Comparison of ENCODE assay signal across 28 cellular contexts in genomic region chr10:119776536-119776935, GRCh38. TPM values are rescaled to one million over a fixed set of nuclear protein-coding genes. Genes with fewer than 3 reads are reported as not detected.
DNase-seq lines count a peak whose midpoint lies in the region; TF ChIP-seq lines count a peak whose summit lies in the region.
"Had no signal": no experiment of that assay in that cellular context is flagged by ENCODE, and none has a peak within 500 bp of the region (broad histone marks: within the 10 kb centered on the region; RNA-seq: fewer than 3 reads in every experiment).

No MANE protein-coding gene starts in this region.

- no peaks in the 10 kb centered on the region for H3K36me3 ChIP-seq in mesenchymal stem cell (ENCODE audit: control insufficient read depth in 1 of 2, insufficient read depth in 2 of 2, low read depth in 1 of 2, low read length in 2 of 2)
- H3K36me3 ChIP-seq: ascending aorta, SJCRH30, tibial artery, WERI-Rb-1 had no signal

- peaks cover 6% of the 10 kb centered on the region for H3K79me1 ChIP-seq in mesenchymal stem cell (replicated peaks; ENCODE audit: low read length, poor library complexity, severe bottlenecking)

- no peak overlapping the region for H4K91ac ChIP-seq in mesenchymal stem cell (ENCODE audit: low read length)

- H3K9me3 ChIP-seq in mesenchymal stem cell (ENCODE audit: control insufficient read depth, low read length) = no peaks in the 10 kb centered on the region
- H3K9me3 ChIP-seq: ascending aorta, SJCRH30, tibial artery had no signal

- H3K4me1 ChIP-seq in mesenchymal stem cell (ENCODE audit: control insufficient read depth, insufficient read depth, low read depth, low read length) = peaks cover 1% of the 10 kb centered on the region
- H3K4me1 ChIP-seq: ascending aorta, tibial artery had no signal

- no peak overlapping the region for H4K8ac ChIP-seq in mesenchymal stem cell (ENCODE audit: low read length)

- H2BK120ac ChIP-seq in mesenchymal stem cell (ENCODE audit: low read depth, low read length) = no peak overlapping the region

- DNase-seq in H4 (ENCODE audit: low spot score) (peak; percentile 53), M059J (ENCODE audit: low read depth) (peak; percentile 61), epithelial cell of esophagus (ENCODE audit: low read depth) (peak; percentile 26), mesenchymal stem cell (peak; percentile 58), OCI-M2 (lab: John Stamatoyannopoulos, UW; ENCODE audit: unreplicated experiment) (no peak), amniotic stem cell (lab: John Stamatoyannopoulos, UW) (no peak), 8988T (no peak)
- DNase-seq: activated effector memory CD4-positive, alpha-beta T cell treated with anti-CD3 and anti-CD28 coated beads, Interleukin-2, amount 50 U/mL, for 16 hours; activated T-cell treated with anti-CD3 and anti-CD28 coated beads, Interleukin-2, amount 50 U/mL, for 1 hour; Calu3; DMS79; GOT3; hippocampal formation; Karpas-422; NCI-H146; NCI-H2107; NCI-H446; NCI-H748 treated with DMSO at 0.1 percent for 48 hours; nephron progenitor cell; SJCRH30; stimulated activated CD4-positive, alpha-beta T cell treated with anti-CD3 and anti-CD28 coated beads, Interleukin-15, amount 100 ng/mL, for 24 hours; stimulated activated CD4-positive, alpha-beta T cell treated with anti-CD3 and anti-CD28 coated beads, Interleukin-4, amount 100 ng/mL, for 4 hours; T-helper 9 cell; tibial artery; WERI-Rb-1 had no signal

- H2BK15ac ChIP-seq in mesenchymal stem cell (ENCODE audit: low read depth, poor library complexity, severe bottlenecking) = no peak overlapping the region

- H3K18ac ChIP-seq in mesenchymal stem cell (ENCODE audit: low read depth in 1 of 2, low read length in 2 of 2) = no peak overlapping the region

- H3K4me3 ChIP-seq in epithelial cell of esophagus (ENCODE audit: low read length) (no peak overlapping the region), mesenchymal stem cell (ENCODE audit: insufficient read depth in 1 of 2, low read depth in 1 of 2, low read length in 2 of 2) (no peak overlapping the region)
- H3K4me3 ChIP-seq: ascending aorta, coronary artery, SJCRH30, tibial artery had no signal

- H2AK5ac ChIP-seq in mesenchymal stem cell (ENCODE audit: low read length, severe bottlenecking) = no peak overlapping the region

- H3K23ac ChIP-seq in mesenchymal stem cell (ENCODE audit: low read length in 2 of 2) = no peak overlapping the region

- H3K14ac ChIP-seq in mesenchymal stem cell (ENCODE audit: low read length in 2 of 2) = no peak overlapping the region

- no peak overlapping the region for H2BK5ac ChIP-seq in mesenchymal stem cell (ENCODE audit: low read depth, low read length, poor library complexity, severe bottlenecking)

- no peak overlapping the region for H3K4ac ChIP-seq in mesenchymal stem cell (ENCODE audit: low read depth in 1 of 2, low read length in 2 of 2)

- no peak overlapping the region for H3K4me2 ChIP-seq in mesenchymal stem cell (ENCODE audit: low read length, poor library complexity, severe bottlenecking)

- no peak overlapping the region for H3K9ac ChIP-seq in mesenchymal stem cell (ENCODE audit: low read length)

- H2AFZ ChIP-seq in mesenchymal stem cell (ENCODE audit: low read depth, low read length) = no peak overlapping the region

- TF ChIP-seq CTCF in epithelial cell of esophagus (IDR thresholded peaks at IDR 0.05; ENCODE audit: insufficient read depth, low read depth, low read length, missing control alignments) = no peak

- 91% methylated on average over 1 of the region's 1 CpG for WGBS in mesenchymal stem cell

- no peak overlapping the region for H2BK12ac ChIP-seq in mesenchymal stem cell (ENCODE audit: low read length in 2 of 2)

- H3K27me3 ChIP-seq in mesenchymal stem cell (ENCODE audit: control insufficient read depth in 1 of 2, insufficient read depth in 1 of 2, low read length in 2 of 2) = no peaks in the 10 kb centered on the region
- H3K27me3 ChIP-seq: ascending aorta, SJCRH30, tibial artery had no signal

- no peak overlapping the region for H3K27ac ChIP-seq in mesenchymal stem cell (ENCODE audit: low read length, poor library complexity, severe bottlenecking)
- H3K27ac ChIP-seq: ascending aorta, C4-2B, coronary artery, SJCRH30, tibial artery, WERI-Rb-1 had no signal

RNA-seq across cellular contexts. Expression of gene INPP5F, which starts 50.7 kb away (rescaled TPM):
- 8.9 and 9.5 TPM in 2 replicates for total RNA-seq in H4 (2014; rRNA removed; shearing (Covaris generic))
- total RNA-seq in M059J (2014; rRNA removed; shearing (Covaris generic)) = 11.1 and 15.2 TPM in 2 replicates
- 24.1 TPM for polyA plus RNA-seq in mesenchymal stem cell (2013, experiment 1 of 2)
- polyA plus RNA-seq in mesenchymal stem cell (2013, experiment 2 of 2) = 25.7 TPM

Comparison
In these comparisons a context has a peak if more than half of its experiments do, and no peak if none do; other contexts are left out.
1. DNase-seq: peak in H4 (single experiment), M059J (single experiment), epithelial cell of esophagus (single experiment) and mesenchymal stem cell (single experiment); none in OCI-M2 (single experiment), amniotic stem cell (single experiment) and 8988T (single experiment).